9 cellular contexts compared by ENCODE assay signal in the genomic region with DNA sequence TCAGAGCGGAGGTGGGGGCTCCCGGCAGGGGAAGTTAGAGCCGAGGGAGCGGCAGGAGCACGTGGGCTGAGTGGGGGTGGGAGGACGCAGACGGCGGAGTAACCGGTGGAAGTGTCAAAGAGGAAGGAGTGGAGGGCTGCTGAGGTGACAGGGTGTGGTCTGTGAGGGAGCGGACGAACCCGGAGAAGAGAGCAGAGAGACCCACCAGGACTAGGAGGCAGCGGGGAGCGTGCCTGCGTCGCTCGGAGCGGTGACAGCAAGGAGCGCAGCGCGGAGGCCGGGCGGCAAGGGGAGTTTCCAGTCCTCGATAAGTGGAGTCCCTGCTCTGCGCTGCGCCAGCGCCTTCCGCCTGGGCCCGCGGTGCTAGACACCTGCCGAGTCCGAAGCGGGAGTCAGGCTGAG.
DNase-seq lines count a peak whose midpoint lies in the region; ATAC-seq and TF ChIP-seq lines count a peak whose summit lies in the region.
"Had no signal": no experiment of that assay in that cellular context is flagged by ENCODE, and none has a peak within 500 bp of the region (broad histone marks: within the 10 kb centered on the region; RNA-seq: fewer than 3 reads in every experiment).

No MANE protein-coding gene starts in this region.

- DNase-seq in GM10248 (ENCODE audit: extremely low spot score) (peak; percentile 21), NCI-H1105 (lab: John Stamatoyannopoulos, UW) (peak; percentile 23), caudate nucleus (lab: John Stamatoyannopoulos, UW) (peak in 36 of 61 donors; percentile 3 to 74 (median 43)), mucosa of descending colon (peak in 2 of 3 donors; percentile 24 to 45), aorta (peak; percentile 61 to 78), SJCRH30 (no peak)
- DNase-seq in effector memory CD4-positive, alpha-beta T cell = no peak
- no peak for DNase-seq in activated CD4-positive, CD25-positive, alpha-beta regulatory T cell treated with anti-CD3 and anti-CD28 coated beads, Interleukin-2, amount 50 U/mL, for 72 hours

- no peak overlapping the region for H3K27ac ChIP-seq in caudate nucleus (ENCODE audit: low read depth, low read length)
- no peak overlapping the region for H3K27ac ChIP-seq in aorta (ENCODE audit: low read depth in 1 of 2, low read length in 2 of 2)
- no peak overlapping the region for H3K27ac ChIP-seq in effector memory CD4-positive, alpha-beta T cell (ENCODE audit: insufficient read depth, low read length, poor library complexity, severe bottlenecking)
- no peak overlapping the region for H3K27ac ChIP-seq in SJCRH30

- H3K9me3 ChIP-seq in mucosa of descending colon (no peaks in the 10 kb centered on the region), aorta (ENCODE audit: control insufficient read depth, low read length) (no peaks in the 10 kb centered on the region), SJCRH30 (replicated peaks) (no peaks in the 10 kb centered on the region)
- H3K9me3 ChIP-seq in effector memory CD4-positive, alpha-beta T cell (ENCODE audit: control insufficient read depth, low read length) = no peaks in the 10 kb centered on the region

- POLR2A ChIA-PET in GM10248 (lab: Yijun Ruan, JAX) = no interaction called here

- H3K27me3 ChIP-seq in aorta (ENCODE audit: control insufficient read depth in 1 of 2, insufficient read depth in 2 of 2, low read length in 1 of 2) = no peaks in the 10 kb centered on the region
- H3K27me3 ChIP-seq in effector memory CD4-positive, alpha-beta T cell (replicated peaks; ENCODE audit: control insufficient read depth, insufficient read depth, low read length, poor library complexity, severe bottlenecking) = no peaks in the 10 kb centered on the region
- no peaks in the 10 kb centered on the region for H3K27me3 ChIP-seq in SJCRH30

- no peak overlapping the region for H3K4me3 ChIP-seq in mucosa of descending colon
- peak overlapping the region; percentile 67 to 99 for H3K4me3 ChIP-seq in aorta (ENCODE audit: low read length in 2 of 2)
- H3K4me3 ChIP-seq in effector memory CD4-positive, alpha-beta T cell (ENCODE audit: insufficient read depth, low read depth, low read length, poor library complexity, severe bottlenecking) = no peak overlapping the region
- H3K4me3 ChIP-seq in SJCRH30 = no peak overlapping the region
- H3K4me3 ChIP-seq: K562 had no signal

- CTCF ChIA-PET in GM10248 (lab: Yijun Ruan, JAX) = interaction anchor here (0.9 to 2.0 kb wide), 3 partner anchors 10 to 12 kb away, joined by 3 to 7 read pairs (median 4); no protein-coding TSS in a partner anchor

- intact Hi-C loops in mucosa of descending colon (cut with DNase I, micrococcal nuclease) = no loop called here
- intact Hi-C loops in aorta (cut with DNase I) = no loop called here

- H3K36me3 ChIP-seq in mucosa of descending colon (ENCODE audit: low read depth) (no peaks in the 10 kb centered on the region), aorta (ENCODE audit: control insufficient read depth in 1 of 2, insufficient read depth in 2 of 2, low read length in 1 of 2) (no peaks in the 10 kb centered on the region), SJCRH30 (no peaks in the 10 kb centered on the region)
- H3K36me3 ChIP-seq in effector memory CD4-positive, alpha-beta T cell (ENCODE audit: control insufficient read depth, insufficient read depth, low read length) = no peaks in the 10 kb centered on the region

- ATAC-seq in mucosa of descending colon (peak; percentile 67), aorta (ENCODE audit: low FRiP score) (peak; percentile 69)
- ATAC-seq: K562 had no signal

- 1% methylated on average over 28 to 33 of the region's 33 CpGs for WGBS in aorta, 2 donors

- H3K4me1 ChIP-seq in mucosa of descending colon (ENCODE audit: low read depth) = peaks cover 8% of the 10 kb centered on the region
- H3K4me1 ChIP-seq in aorta (ENCODE audit: control insufficient read depth in 1 of 2, insufficient read depth in 2 of 2, low read length in 2 of 2) = no peaks in the 10 kb centered on the region
- no peaks in the 10 kb centered on the region for H3K4me1 ChIP-seq in effector memory CD4-positive, alpha-beta T cell (ENCODE audit: control insufficient read depth, insufficient read depth, low read length, poor library complexity, severe bottlenecking)
- no peaks in the 10 kb centered on the region for H3K4me1 ChIP-seq in SJCRH30

- TF ChIP-seq CTCF in GM10248 (IDR thresholded peaks at IDR 0.05; ENCODE audit: control extremely low read depth, extremely low read depth, low read depth, missing control alignments) = no peak
- TF ChIP-seq CTCF in mucosa of descending colon (IDR thresholded peaks at IDR 0.05) = no peak

Comparison
In these comparisons a context has a peak if more than half of its experiments do, and no peak if none do; other contexts are left out.
1. DNase-seq: peak in GM10248 (single experiment), NCI-H1105 (single experiment), caudate nucleus (36 of 61), mucosa of descending colon (2 of 3) and aorta (2 of 2); none in effector memory CD4-positive, alpha-beta T cell (0 of 3), SJCRH30 (0 of 2) and activated CD4-positive, CD25-positive, alpha-beta regulatory T cell treated with anti-CD3 and anti-CD28 coated beads, Interleukin-2, amount 50 U/mL, for 72 hours (single experiment).
2. H3K4me3 ChIP-seq: peak in aorta (2 of 2); none in mucosa of descending colon (single experiment), effector memory CD4-positive, alpha-beta T cell (single experiment) and SJCRH30 (single experiment).